ENCODE assay signal across 8 cellular contexts in the genomic region with DNA sequence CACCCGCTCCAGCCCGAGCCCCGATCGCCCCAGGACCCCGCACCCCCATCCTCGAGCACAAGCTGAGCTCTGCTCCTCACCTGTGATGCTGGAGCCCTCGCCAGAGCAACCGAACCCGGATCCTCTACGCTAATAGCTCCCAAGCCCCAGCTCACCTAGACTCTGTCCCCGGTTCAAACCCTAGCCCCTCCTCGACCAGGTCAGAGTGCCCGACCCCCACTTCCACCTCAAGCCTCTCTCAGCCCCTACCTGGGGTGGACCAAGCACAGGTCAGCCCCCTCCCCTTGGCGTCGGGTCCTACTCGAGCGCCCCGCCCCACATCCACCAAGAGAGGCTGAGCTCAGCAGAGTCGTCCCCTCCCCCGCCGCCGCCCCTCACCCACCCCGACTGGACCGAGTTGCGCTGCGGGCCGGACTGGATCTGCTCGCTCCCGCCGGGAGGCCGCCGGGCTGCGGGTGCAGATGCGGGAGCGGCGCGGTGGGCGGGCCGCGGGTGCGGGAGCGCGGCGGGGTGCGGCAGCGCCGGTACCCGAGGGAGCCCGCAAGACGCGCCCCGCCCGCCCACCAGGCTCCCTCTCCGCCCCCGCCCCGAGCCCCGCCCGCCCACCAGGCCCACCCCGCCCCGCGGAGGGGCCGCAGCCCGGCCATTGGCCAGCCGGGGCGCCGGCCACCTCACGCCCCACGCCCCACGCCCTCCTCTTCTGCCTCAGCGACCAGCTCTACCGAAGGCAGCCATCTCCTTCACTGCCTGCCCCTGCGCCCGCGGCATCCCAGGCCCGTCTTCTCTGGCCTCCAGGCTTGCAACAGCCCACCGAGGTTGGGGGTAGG. TPM values are rescaled to one million over a fixed set of nuclear protein-coding genes. Genes with fewer than 3 reads are reported as not detected.
A peak's percentile ranks its signal among the peaks of the same experiment; 100 is the strongest.
DNase-seq lines count a peak whose midpoint lies in the region; ATAC-seq and TF ChIP-seq lines count a peak whose summit lies in the region.

No MANE protein-coding gene starts in this region.

- H3K4me1 ChIP-seq in fibroblast of lung (ENCODE audit: control insufficient read depth, extremely low read depth, insufficient read depth, low read length), result peaks cover 29% of the 10 kb centered on the region

- peak overlapping the region; percentile 58 to 83 (median 79) for H3K4me3 ChIP-seq in fibroblast of lung (replicated peaks in 1 of 4; ENCODE audit: control extremely low read depth in 1 of 4, insufficient read depth in 1 of 4, low read depth in 3 of 4, low read length in 4 of 4)

- H3K9me3 Mint-ChIP-seq in natural killer cell, result no peaks in the 10 kb centered on the region

- no peaks in the 10 kb centered on the region for H4K20me1 ChIP-seq in fibroblast of lung (ENCODE audit: control insufficient read depth, extremely low read depth, insufficient read depth, low read length)

- H3K79me2 ChIP-seq in fibroblast of lung (ENCODE audit: control insufficient read depth, insufficient read depth, low read length), result peaks cover 42% of the 10 kb centered on the region

- H3K4me3 Mint-ChIP-seq in natural killer cell, result peak overlapping the region; percentile 82

- peaks cover 0 to 9% of the 10 kb centered on the region in 2 donors for H3K4me1 Mint-ChIP-seq in natural killer cell

- H3K9ac ChIP-seq in fibroblast of lung (ENCODE audit: insufficient read depth, low read length), result peak overlapping the region; percentile 84

- no peaks in the 10 kb centered on the region for H3K9me3 ChIP-seq in fibroblast of lung (ENCODE audit: control insufficient read depth, insufficient read depth, low read depth, low read length)

- intact Hi-C loops in natural killer cell (cut with micrococcal nuclease), result no loop called here

- DNase-seq in NCI-H1092 treated with DMSO at 0.1 percent for 48 hours (lab: John Stamatoyannopoulos, UW) (peak; percentile 12), NCI-H1092 (lab: John Stamatoyannopoulos, UW) (no peak), fibroblast of lung (ENCODE audit: low read depth in 2 of 2) (peak; percentile 45 to 64), natural killer cell (no peak), inferior parietal cortex (ENCODE audit: extremely low spot score) (no peak)

- ATAC-seq in SK-N-SH treated with all-trans-retinoic acid at 6 μM for 48 hours, result peak; percentile 91
- ATAC-seq in natural killer cell, result peak in 2 of 3 donors; percentile 34 to 55
- no peak for ATAC-seq in HG02938 (IDR thresholded peaks at IDR 0.05; ENCODE audit: unreplicated experiment)
- no peak for ATAC-seq in GM19328 (IDR thresholded peaks at IDR 0.05; ENCODE audit: unreplicated experiment)

- peaks cover 69 to 85% of the 10 kb centered on the region in 2 donors for H3K27me3 Mint-ChIP-seq in natural killer cell (ENCODE audit: low read depth in 2 of 2)

- H3K36me3 Mint-ChIP-seq in natural killer cell, result no peaks in the 10 kb centered on the region

- peaks cover 2% of the 10 kb centered on the region for H3K36me3 ChIP-seq in fibroblast of lung (ENCODE audit: control insufficient read depth, insufficient read depth, low read length)

- H2AFZ ChIP-seq in fibroblast of lung (ENCODE audit: low read length), result peak overlapping the region; percentile 78

- H3K27ac ChIP-seq in fibroblast of lung (ENCODE audit: insufficient read depth, low read length), result peak overlapping the region; percentile 70

- H3K27ac Mint-ChIP-seq in natural killer cell, result no peak overlapping the region

- peak overlapping the region; percentile 79 for H3K4me2 ChIP-seq in fibroblast of lung (ENCODE audit: extremely low read depth, insufficient read depth, low read length)

- TF ChIP-seq CTCF in fibroblast of lung (conservative IDR thresholded peaks at IDR 0.05 in 1 of 2, IDR thresholded peaks at IDR 0.05 in 1 of 2; ENCODE audit: low read depth in 1 of 2, low read length in 2 of 2) (no peak), natural killer cell (IDR thresholded peaks at IDR 0.05) (no peak)

- no peaks in the 10 kb centered on the region for H3K27me3 ChIP-seq in fibroblast of lung (ENCODE audit: control insufficient read depth, insufficient read depth, low read length)

TF ChIP-seq in SK-N-SH treated with all-trans-retinoic acid at 6 μM for 48 hours, 23 proteins besides CTCF, POLR2A, EP300 and RAD21:
- no peak for TF ChIP-seq ZFP3 (CRISPR knock-in tag; IDR thresholded peaks at IDR 0.05)
- no peak for TF ChIP-seq TSHZ2 (CRISPR knock-in tag; IDR thresholded peaks at IDR 0.05)
- no peak for TF ChIP-seq CREB5 (CRISPR knock-in tag; IDR thresholded peaks at IDR 0.05; ENCODE audit: low read depth)
- no peak for TF ChIP-seq GLIS3 (CRISPR knock-in tag; IDR thresholded peaks at IDR 0.05)
- no peak for TF ChIP-seq PATZ1 (CRISPR knock-in tag; IDR thresholded peaks at IDR 0.05; ENCODE audit: borderline replicate concordance)
- TF ChIP-seq ESRRG (CRISPR knock-in tag; IDR thresholded peaks at IDR 0.05), result no peak
- TF ChIP-seq ZFP30 (CRISPR knock-in tag; IDR thresholded peaks at IDR 0.05), result no peak
- no peak for TF ChIP-seq TOX (CRISPR knock-in tag; IDR thresholded peaks at IDR 0.05; ENCODE audit: borderline replicate concordance)
- no peak for TF ChIP-seq ZNF8 (CRISPR knock-in tag; IDR thresholded peaks at IDR 0.05)
TF ChIP-seq in SK-N-SH treated with all-trans-retinoic acid at 6 μM for 48 hours: peak in this region for 0.

RNA-seq across cellular contexts. Expression of gene DKK3, which starts 0.6 kb away (rescaled TPM):
- 387 and 1,064 TPM in 2 replicates for total RNA-seq in fibroblast of lung
- 1,283 and 1,566 TPM in 2 replicates for polyA plus RNA-seq in fibroblast of lung
- 748 and 845 TPM in 2 replicates for polyA plus RNA-seq in fibroblast of lung (2012)
- polyA minus RNA-seq in fibroblast of lung (ENCODE audit: low replicate concordance), result 440 and 622 TPM in 2 replicates
- total RNA-seq in natural killer cell, result under 1 TPM in 2 of 3 donors, not detected in 1; 0.16 to 0.70 TPM

Comparison
In these comparisons a context has a peak if more than half of its experiments do, and no peak if none do; other contexts are left out.
1. DNase-seq: peak in NCI-H1092 treated with DMSO at 0.1 percent for 48 hours (single experiment) and fibroblast of lung (2 of 2); none in NCI-H1092 (single experiment), natural killer cell (single experiment) and inferior parietal cortex (single experiment).
2. ATAC-seq: peak in SK-N-SH treated with all-trans-retinoic acid at 6 μM for 48 hours (single experiment) and natural killer cell (2 of 3); none in HG02938 (single experiment) and GM19328 (single experiment).
3. RNA of gene DKK3, which starts 0.6 kb away (total RNA-seq): 387 to 1,064 TPM in fibroblast of lung; 0.16 to 0.70 TPM in natural killer cell; every median in the first group is over 100 times any median in the second.